Comparison of ENCODE assay signal across 8 cellular contexts in the genomic region with DNA sequence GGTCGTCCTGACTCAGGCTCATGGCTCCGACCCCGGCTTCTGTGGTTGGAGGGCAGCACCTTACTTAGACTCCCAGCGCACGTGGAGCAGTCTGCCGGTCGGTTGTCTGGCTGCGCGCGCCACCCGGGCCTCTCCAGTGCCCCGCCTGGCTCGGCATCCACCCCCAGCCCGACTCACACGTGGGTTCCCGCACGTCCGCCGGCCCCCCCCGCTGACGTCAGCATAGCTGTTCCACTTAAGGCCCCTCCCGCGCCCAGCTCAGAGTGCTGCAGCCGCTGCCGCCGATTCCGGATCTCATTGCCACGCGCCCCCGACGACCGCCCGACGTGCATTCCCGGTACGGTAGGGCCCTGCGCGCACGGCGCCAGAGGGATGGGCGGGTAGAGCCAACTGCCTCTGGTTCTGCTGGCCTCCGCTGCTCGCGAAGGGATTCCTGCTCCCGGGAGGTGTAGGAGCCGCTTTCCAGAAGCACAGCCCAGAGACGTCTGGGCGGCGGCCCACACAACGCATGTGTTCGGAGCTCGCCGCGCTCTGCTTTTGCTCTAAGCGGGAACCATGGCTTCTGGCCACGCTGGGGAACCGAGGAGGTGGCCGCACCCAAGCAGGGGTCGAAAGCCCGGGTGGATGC. TPM values are rescaled to one million over a fixed set of nuclear protein-coding genes. Genes with fewer than 3 reads are reported as not detected.
DNase-seq lines count a peak whose midpoint lies in the region; ATAC-seq and TF ChIP-seq lines count a peak whose summit lies in the region.

TSS of gene LDHA (plus strand) at position 264 of the 628 bp plus-strand sequence. CDS start 2,280 bp downstream, outside the sequence.

- TF ChIP-seq CTCF in RWPE1 (conservative IDR thresholded peaks at IDR 0.05; ENCODE audit: low read depth) (no peak), fibroblast of mammary gland (conservative IDR thresholded peaks at IDR 0.05; ENCODE audit: control insufficient read depth, insufficient read depth, low read depth, low read length) (no peak), natural killer cell (IDR thresholded peaks at IDR 0.05) (no peak)

- no peaks in the 10 kb centered on the region for H3K27me3 Mint-ChIP-seq in activated T-helper 17 cell treated with anti-CD3 and anti-CD28 coated beads, Interleukin-2, amount 50 U/mL, for 72 hours
- no peaks in the 10 kb centered on the region for H3K27me3 Mint-ChIP-seq in natural killer cell (ENCODE audit: low read depth in 2 of 2)

- H3K27ac Mint-ChIP-seq in activated T-helper 17 cell treated with anti-CD3 and anti-CD28 coated beads, Interleukin-2, amount 50 U/mL, for 72 hours = peak within 1 kb of the TSS; percentile 99
- H3K27ac Mint-ChIP-seq in natural killer cell = peak within 1 kb of the TSS; percentile 96

- POLR2A ChIA-PET in RWPE1 (lab: Yijun Ruan, JAX; ENCODE audit: low non-redundant PET) = interaction anchor here (0.6 to 2.9 kb wide), 5 partner anchors 11 to 1782 kb away, joined by 3 to 38 read pairs (median 3); partner anchors contain the start of genes GTF2H1 and HPS5

- H3K4me3 ChIP-seq in fibroblast of mammary gland (ENCODE audit: control insufficient read depth, low read depth, low read length) = peak within 1 kb of the TSS; percentile 85

- peak within 1 kb of the TSS; percentile 96 for H3K4me3 Mint-ChIP-seq in activated T-helper 17 cell treated with anti-CD3 and anti-CD28 coated beads, Interleukin-2, amount 50 U/mL, for 72 hours
- H3K4me3 Mint-ChIP-seq in natural killer cell = peak within 1 kb of the TSS; percentile 98

- peak within 1 kb of the TSS; percentile 98 for H3K27ac ChIP-seq in RWPE1

- intact Hi-C loops in natural killer cell (cut with micrococcal nuclease) = loop anchor here (1.0 to 10.0 kb wide), 2 partner anchors 10 to 240 kb away; partner anchors contain the start of gene SPTY2D1

- peaks cover 29% of the 10 kb centered on the region for H3K4me1 Mint-ChIP-seq in activated T-helper 17 cell treated with anti-CD3 and anti-CD28 coated beads, Interleukin-2, amount 50 U/mL, for 72 hours
- peaks cover 32 to 45% of the 10 kb centered on the region in 2 donors for H3K4me1 Mint-ChIP-seq in natural killer cell

- H3K9me3 Mint-ChIP-seq in activated T-helper 17 cell treated with anti-CD3 and anti-CD28 coated beads, Interleukin-2, amount 50 U/mL, for 72 hours = no peaks in the 10 kb centered on the region
- no peaks in the 10 kb centered on the region for H3K9me3 Mint-ChIP-seq in natural killer cell

- peak; percentile 97 for DNase-seq in EH (ENCODE audit: low read depth)
- DNase-seq in H4 (ENCODE audit: low spot score) = peak; percentile 98
- DNase-seq in LoVo (ENCODE audit: low spot score) = peak; percentile 93
- peak; percentile 96 for DNase-seq in RWPE1 (ENCODE audit: low spot score)
- DNase-seq in fibroblast of mammary gland (ENCODE audit: low read depth) = peak; percentile 95
- DNase-seq in natural killer cell = peak; percentile 98
- DNase-seq in stimulated activated naive CD4-positive, alpha-beta T cell (lab: John Stamatoyannopoulos, UW) = peak; percentile 95 to 98 (median 96)

- ATAC-seq in activated T-helper 17 cell treated with anti-CD3 and anti-CD28 coated beads, Interleukin-2, amount 50 U/mL, for 72 hours (replicated peaks) = peak; percentile 85
- peak; percentile 80 to 92 (median 83) for ATAC-seq in natural killer cell

- peaks cover 58% of the 10 kb centered on the region for H3K36me3 Mint-ChIP-seq in activated T-helper 17 cell treated with anti-CD3 and anti-CD28 coated beads, Interleukin-2, amount 50 U/mL, for 72 hours (ENCODE audit: low read depth)
- no peaks in the 10 kb centered on the region for H3K36me3 Mint-ChIP-seq in natural killer cell

- CTCF ChIA-PET in RWPE1 (lab: Yijun Ruan, JAX) = interaction anchor here (0.5 to 1.3 kb wide), 4 partner anchors 11 to 150 kb away, joined by 3 to 5 read pairs (median 4); no protein-coding TSS in a partner anchor

RNA-seq across cellular contexts. Expression of gene LDHA, which starts in this region (rescaled TPM):
- total RNA-seq in H4 (2014; rRNA removed; shearing (Covaris generic)) = 1,258 and 1,608 TPM in 2 replicates
- 1,000 to 10,000 TPM; 1,801 to 2,195 TPM for total RNA-seq in activated T-helper 17 cell treated with anti-CD3 and anti-CD28 coated beads, Interleukin-2, amount 50 U/mL, for 72 hours
- 100 to 1,000 TPM; 217 to 275 (median 228) TPM for total RNA-seq in natural killer cell

Comparison
In these comparisons a context has a peak if more than half of its experiments do, and no peak if none do; other contexts are left out.
1. Peak in every context shown above with its lines: DNase-seq, ATAC-seq, H3K4me3 ChIP-seq and H3K27ac ChIP-seq.